8 cellular contexts compared by ENCODE assay signal in genomic region chr7:150060259-150061221, GRCh38.
DNase-seq lines count a peak whose midpoint lies in the region; ATAC-seq, FAIRE-seq and TF ChIP-seq lines count a peak whose summit lies in the region.
"Not testable (repeated sequence)": the region's sequence is repeated elsewhere in the genome, so short reads cannot be mapped to it uniquely, and the experiment has no call there.

No MANE protein-coding gene starts in this region.

- not testable (repeated sequence) for H3K9ac ChIP-seq in K562 (ENCODE audit: insufficient read depth in 1 of 2, low read depth in 2 of 2, low read length in 2 of 2); keratinocyte (ENCODE audit: control insufficient read depth, extremely low read depth, insufficient read depth, low read length)

- H3K4me3 Mint-ChIP-seq in GM23338 = not testable (repeated sequence)

- TF ChIP-seq CTCF in GM23338 (conservative IDR thresholded peaks at IDR 0.05; ENCODE audit: low read depth in 2 of 2) (peak in 1 of 2 experiments; percentile 57; a peak in 2 of 4 replicates), K562 (IDR thresholded peaks at IDR 0.05 in 2 of 3, conservative IDR thresholded peaks at IDR 0.05 in 1 of 3; ENCODE audit: insufficient read depth in 2 of 3, low read depth in 1 of 3, low read length in 3 of 3) (peak; percentile 37 to 43 (median 42); a peak in 4 of 6 replicates), upper lobe of right lung (IDR thresholded peaks at IDR 0.05) (peak; percentile 46)
- not testable (repeated sequence) for TF ChIP-seq CTCF in keratinocyte (optimal IDR thresholded peaks at IDR 0.05 in 1 of 3, IDR thresholded peaks at IDR 0.05 in 1 of 3, conservative IDR thresholded peaks at IDR 0.05 in 1 of 3; ENCODE audit: extremely low read depth in 1 of 3, insufficient read depth in 2 of 3, low read length in 3 of 3)

- CTCF ChIA-PET in K562 (lab: Yijun Ruan, JAX; ENCODE audit: low intra/inter-chr PET ratio) = not testable (repeated sequence)

- not testable (repeated sequence) for H3K4me2 ChIP-seq in GM23338; K562 (ENCODE audit: insufficient read depth, low read length); keratinocyte (ENCODE audit: control insufficient read depth, extremely low read depth, insufficient read depth, low read depth, low read length)

- H4K20me1 ChIP-seq in GM23338 (replicated peaks; ENCODE audit: insufficient read depth); K562 (replicated peaks; ENCODE audit: control insufficient read depth, insufficient read depth, low read length); keratinocyte (ENCODE audit: control insufficient read depth, extremely low read depth, insufficient read depth, low read length): not testable (repeated sequence)

- TF ChIP-seq RAD21 in K562 (CRISPR knock-in tag; conservative IDR thresholded peaks at IDR 0.05 in 1 of 2, IDR thresholded peaks at IDR 0.05 in 1 of 2) = not testable (repeated sequence)

- not testable (repeated sequence) for H3K9me3 ChIP-seq in K562 (replicated peaks; ENCODE audit: control insufficient read depth, insufficient read depth, low read depth, low read length); keratinocyte (ENCODE audit: control insufficient read depth, low read depth, low read length); upper lobe of right lung

- dilution Hi-C loops in keratinocyte (cut with MboI; ENCODE audit: extremely low pct_ligation_motif_present, low sequenced_read_pairs) = not testable (repeated sequence)

- DNase-seq in GM18507 (ENCODE audit: extremely low spot score, insufficient read length, low read depth); GM23338 (ENCODE audit: low spot score); K562 (ENCODE audit: extremely low read depth in 1 of 4, low spot score in 3 of 4); keratinocyte (ENCODE audit: low read depth, low spot score): not testable (repeated sequence)
- DNase-seq in activated CD4-positive, alpha-beta T cell treated with anti-CD3 and anti-CD28 coated beads, Interleukin-2, amount 50 U/mL, for 1 hour = peak; percentile 84
- peak; percentile 95 for DNase-seq in stimulated activated CD4-positive, alpha-beta T cell treated with anti-CD3 and anti-CD28 coated beads, Interleukin-15, amount 100 ng/mL, for 24 hours
- peak; percentile 93 for DNase-seq in upper lobe of right lung

- H3K9me1 ChIP-seq in K562 (ENCODE audit: control insufficient read depth, insufficient read depth, low read length); keratinocyte (ENCODE audit: control insufficient read depth, extremely low read depth, insufficient read depth, low read length): not testable (repeated sequence)

- TF ChIP-seq EP300 in K562 (IDR thresholded peaks at IDR 0.05; ENCODE audit: low read length) = not testable (repeated sequence)

- H3K4me1 ChIP-seq in GM23338 (ENCODE audit: insufficient read depth); K562 (replicated peaks in 1 of 2; ENCODE audit: control insufficient read depth in 2 of 2, insufficient read depth in 2 of 2, low read length in 2 of 2); keratinocyte (ENCODE audit: control insufficient read depth, extremely low read depth, insufficient read depth, low read length); upper lobe of right lung: not testable (repeated sequence)

- in situ Hi-C loops in K562 (cut with MboI) = not testable (repeated sequence)

- not testable (repeated sequence) for H3K27ac ChIP-seq in GM23338 (ENCODE audit: low read depth); K562 (ENCODE audit: extremely low read depth, low read depth, low read length); keratinocyte (ENCODE audit: control insufficient read depth, insufficient read depth, low read length); upper lobe of right lung

- not testable (repeated sequence) for H3K36me3 ChIP-seq in GM23338 (ENCODE audit: insufficient read depth); K562 (ENCODE audit: control insufficient read depth, insufficient read depth, low read length); keratinocyte (ENCODE audit: control insufficient read depth in 2 of 2, extremely low read depth in 1 of 2, insufficient read depth in 2 of 2, low read length in 2 of 2); upper lobe of right lung

- POLR2A ChIA-PET in K562 (lab: Yijun Ruan, JAX) = not testable (repeated sequence)

- not testable (repeated sequence) for H3K9me2 ChIP-seq in GM23338 (ENCODE audit: insufficient read depth)

- H2AFZ ChIP-seq in GM23338; K562 (ENCODE audit: low read depth, low read length); keratinocyte (ENCODE audit: control insufficient read depth, low read length): not testable (repeated sequence)

- H3K27me3 Mint-ChIP-seq in GM23338 (ENCODE audit: insufficient read depth, low read depth, poor library complexity) = not testable (repeated sequence)

- BruUV-seq in K562 (replicated peaks; lab: Mats Ljungman, UMichigan) = not testable (repeated sequence)

- H3F3A ChIP-seq in GM23338 (replicated peaks; ENCODE audit: low read depth) = not testable (repeated sequence)

- H3K27me3 ChIP-seq in GM23338 (ENCODE audit: insufficient read depth); K562 (ENCODE audit: control insufficient read depth in 2 of 2, insufficient read depth in 2 of 2, low read length in 2 of 2); keratinocyte (ENCODE audit: control insufficient read depth, extremely low read depth, insufficient read depth, low read length); upper lobe of right lung: not testable (repeated sequence)

- not testable (repeated sequence) for H3K4me1 Mint-ChIP-seq in GM23338

- peak; percentile 100 for ATAC-seq in GM23338
- peak; percentile 98 for ATAC-seq in HG03460 (IDR thresholded peaks at IDR 0.05; ENCODE audit: unreplicated experiment)
- ATAC-seq in K562 = peak; percentile 100
- peak; percentile 98 for ATAC-seq in upper lobe of right lung

- H3K79me2 ChIP-seq in GM23338 (replicated peaks; ENCODE audit: insufficient read depth); K562 (ENCODE audit: control insufficient read depth, insufficient read depth, low read length); keratinocyte (ENCODE audit: control insufficient read depth, insufficient read depth, low read length): not testable (repeated sequence)

- not testable (repeated sequence) for H3K36me3 Mint-ChIP-seq in GM23338 (ENCODE audit: low read depth)

- FAIRE-seq in GM18507 (lab: Jason Lieb, UNC) (peak; percentile 94), K562 (lab: Jason Lieb, UNC) (peak; percentile 87), keratinocyte (lab: Jason Lieb, UNC) (peak; percentile 9)

- WGBS in K562 (ENCODE audit: insufficient coverage, low coverage, missing lambda C conversion rate) = 3% methylated on average over 8 of the region's 16 CpGs

- TF ChIP-seq POLR2A in K562 (conservative IDR thresholded peaks at IDR 0.05) = not testable (repeated sequence)

- H3K9me3 Mint-ChIP-seq in GM23338 = not testable (repeated sequence)

- not testable (repeated sequence) for H3K27ac Mint-ChIP-seq in GM23338

- intact Hi-C loops in K562 (cut with micrococcal nuclease); upper lobe of right lung (cut with DNase I): not testable (repeated sequence)

- H3K4me3 ChIP-seq in GM23338; K562; keratinocyte (ENCODE audit: control insufficient read depth in 2 of 3, extremely low read depth in 1 of 3, insufficient read depth in 2 of 3, low read depth in 1 of 3, low read length in 3 of 3); upper lobe of right lung: not testable (repeated sequence)

TF ChIP-seq in K562, 482 proteins besides CTCF, POLR2A, EP300 and RAD21:
- TF ChIP-seq SMC3 (conservative IDR thresholded peaks at IDR 0.05; ENCODE audit: insufficient read depth, low read depth, low read length) (peak; percentile 28; the same call in 1 of the 2 replicates), CTCFL (IDR thresholded peaks at IDR 0.05; ENCODE audit: borderline replicate concordance, insufficient read depth, low read depth, low read length, poor library complexity, severe bottlenecking) (peak; percentile 35)
